In the genomic region with DNA sequence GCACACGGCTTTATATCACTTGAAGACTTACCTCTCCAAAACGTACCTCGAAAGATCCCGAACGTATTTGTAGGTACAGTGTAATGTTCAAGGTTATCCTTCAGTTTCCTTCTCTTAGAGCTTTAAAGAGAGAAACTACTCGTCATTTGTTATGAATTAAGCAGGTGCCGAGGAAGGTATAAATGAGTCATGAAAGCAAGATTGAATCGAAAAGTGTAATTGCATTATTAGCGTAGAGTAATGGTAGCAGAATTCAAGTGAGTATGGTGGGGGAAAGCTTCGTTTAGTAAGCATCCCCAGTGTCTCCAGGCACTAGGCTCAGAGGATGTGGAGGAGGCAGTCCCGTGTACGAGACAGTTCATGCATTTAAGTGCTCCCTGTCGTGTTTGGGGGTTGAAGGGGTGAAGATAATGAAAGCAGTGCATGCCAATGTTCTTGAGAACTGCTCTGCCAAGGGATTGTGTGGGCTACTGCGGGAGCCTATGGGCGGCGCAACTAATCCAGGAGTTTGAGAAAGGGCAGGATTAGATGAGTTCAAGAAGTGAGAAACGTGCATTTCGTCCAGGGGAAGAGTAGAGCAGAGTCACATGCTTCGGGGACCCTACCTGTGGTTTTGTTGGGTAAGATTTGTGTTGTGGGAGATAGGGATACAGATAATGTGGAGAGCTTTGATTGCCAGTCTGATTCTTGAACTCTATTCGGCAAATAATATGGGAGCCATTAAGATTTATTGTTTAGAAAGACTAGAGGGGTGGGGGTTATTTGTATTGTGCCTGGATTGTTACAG, we compare ENCODE assay signal across 9 cellular contexts. TPM values are rescaled to one million over a fixed set of nuclear protein-coding genes. Genes with fewer than 3 reads are reported as not detected.
DNase-seq lines count a peak whose midpoint lies in the region; ATAC-seq and TF ChIP-seq lines count a peak whose summit lies in the region.
"Had no signal": no experiment of that assay in that cellular context is flagged by ENCODE, and none has a peak within 500 bp of the region (broad histone marks: within the 10 kb centered on the region; RNA-seq: fewer than 3 reads in every experiment).

No MANE protein-coding gene starts in this region.

- no peaks in the 10 kb centered on the region for H3K9me3 ChIP-seq in adrenal gland (replicated peaks in 1 of 3)
- H3K9me3 ChIP-seq in left lung: no peaks in the 10 kb centered on the region
- H3K9me3 ChIP-seq in transverse colon: no peaks in the 10 kb centered on the region

- H3K27me3 Mint-ChIP-seq in activated T-cell treated with anti-CD3 and anti-CD28 coated beads, Interleukin-2, amount 50 U/mL, for 24 hours: no peaks in the 10 kb centered on the region

- 6 to 11% (median 8%) methylated on average over 20 of the region's 20 CpGs for WGBS in adrenal gland, 4 donors
- WGBS in transverse colon (ENCODE audit: low coverage in 1 of 2), 2 donors: 4% methylated on average over 13 to 20 of the region's 20 CpGs

- H3K27me3 ChIP-seq in adrenal gland (no peaks in the 10 kb centered on the region), left lung (no peaks in the 10 kb centered on the region), transverse colon (no peaks in the 10 kb centered on the region)

- in situ Hi-C loops in transverse colon (cut with MboI; ENCODE audit: low pct_ligation_motif_present in 1 of 4, low pct_unique_long_range_greater_than_20kb in 1 of 4, low sequenced_read_pairs in 3 of 4): no loop called here

- H3K36me3 Mint-ChIP-seq in activated T-cell treated with anti-CD3 and anti-CD28 coated beads, Interleukin-2, amount 50 U/mL, for 24 hours (ENCODE audit: low read depth): peaks cover 36% of the 10 kb centered on the region

- H3K27ac Mint-ChIP-seq in activated T-cell treated with anti-CD3 and anti-CD28 coated beads, Interleukin-2, amount 50 U/mL, for 24 hours: no peak overlapping the region

- peaks cover 26% of the 10 kb centered on the region for H3K4me1 Mint-ChIP-seq in activated T-cell treated with anti-CD3 and anti-CD28 coated beads, Interleukin-2, amount 50 U/mL, for 24 hours (ENCODE audit: low read depth)

- intact Hi-C loops in adrenal gland (cut with DNase I) (loop anchor here in 1 of 2 donors (5.0 kb wide), 1 partner anchor 61 kb away; a partner anchor contains a TSS), left lung (cut with DNase I) (no loop called here), transverse colon (cut with DNase I; ENCODE audit: low total_unique reads) (no loop called here)

- ATAC-seq in left lung (peak; percentile 3), GM18498 (IDR thresholded peaks at IDR 0.05; ENCODE audit: unreplicated experiment) (no peak)

- peak; percentile 47 for DNase-seq in activated T-cell treated with anti-CD3 and anti-CD28 coated beads, Interleukin-2, amount 50 U/mL, for 24 hours
- DNase-seq in activated T-cell treated with anti-CD3 and anti-CD28 coated beads, Interleukin-2, amount 50 U/mL, for 1 hour: no peak
- DNase-seq in Kasumi-1 (lab: John Stamatoyannopoulos, UW) (peak; percentile 32 to 34), adrenal gland (no peak), left lung (no peak), transverse colon (no peak), amygdala (lab: John Stamatoyannopoulos, UW) (no peak)

- no peak for TF ChIP-seq EP300 in transverse colon (IDR thresholded peaks at IDR 0.05; ENCODE audit: low read depth)

- H3K4me3 Mint-ChIP-seq in activated T-cell treated with anti-CD3 and anti-CD28 coated beads, Interleukin-2, amount 50 U/mL, for 24 hours: no peak overlapping the region
- H3K4me3 Mint-ChIP-seq: brain had no signal

- H3K36me3 ChIP-seq in adrenal gland (replicated peaks in 1 of 2) (peaks cover 0 to 14% of the 10 kb centered on the region in 2 donors), left lung (peaks cover 0 to 15% of the 10 kb centered on the region in 2 donors), transverse colon (peaks cover 0 to 9% (median 3%) of the 10 kb centered on the region in 4 donors)

- no peak for TF ChIP-seq CTCF in adrenal gland (IDR thresholded peaks at IDR 0.05)
- no peak for TF ChIP-seq CTCF in left lung (IDR thresholded peaks at IDR 0.05)
- TF ChIP-seq CTCF in transverse colon (IDR thresholded peaks at IDR 0.05): no peak

- H3K9me3 Mint-ChIP-seq in activated T-cell treated with anti-CD3 and anti-CD28 coated beads, Interleukin-2, amount 50 U/mL, for 24 hours: no peaks in the 10 kb centered on the region
- H3K9me3 Mint-ChIP-seq: brain had no signal

- H3K4me1 ChIP-seq in adrenal gland (replicated peaks in 1 of 2) (peaks cover 11 to 24% of the 10 kb centered on the region in 2 donors), left lung (peaks cover 12 to 34% of the 10 kb centered on the region in 2 donors), transverse colon (peaks cover 8 to 25% (median 16%) of the 10 kb centered on the region in 4 donors)

- H3K4me3 ChIP-seq in adrenal gland (peak overlapping the region; percentile 26 to 99 (median 80)), left lung (peak overlapping the region; percentile 91 to 96), transverse colon (peak overlapping the region; percentile 70 to 83 (median 81))

- no peak for TF ChIP-seq POLR2A in adrenal gland (IDR thresholded peaks at IDR 0.05)
- TF ChIP-seq POLR2A in transverse colon (IDR thresholded peaks at IDR 0.05): no peak

- peak overlapping the region in 2 of 5 donors; percentile 92 to 95 for H3K27ac ChIP-seq in adrenal gland
- H3K27ac ChIP-seq in left lung: no peak overlapping the region
- H3K27ac ChIP-seq in transverse colon: peak overlapping the region in 3 of 4 donors; percentile 88 to 91 (median 88)

RNA-seq across cellular contexts. Expression of a gene that starts 0.9 kb away (rescaled TPM):
- total RNA-seq in adrenal gland: 10 to 100 TPM; 10.7 to 30.3 (median 20.6) TPM
- 10 to 100 TPM in 1 of 3 donors, 1 to 10 TPM in 2; 4.2 to 21.6 (median 6.8) TPM for polyA plus RNA-seq in adrenal gland
- total RNA-seq in left lung: 10 to 100 TPM; 20.2 to 25.3 TPM
- 10 to 100 TPM in 3 of 4 donors, 1 to 10 TPM in 1; 6.0 to 24.1 (median 14.8) TPM for total RNA-seq in transverse colon

RNA-seq across cellular contexts. Expression of a gene that starts 41.2 kb away (rescaled TPM):
- total RNA-seq in adrenal gland: 10 to 100 TPM; 19.1 to 56.5 (median 35.9) TPM
- polyA plus RNA-seq in adrenal gland: 10 to 100 TPM in 2 of 3 donors, 1 to 10 TPM in 1; 8.9 to 34.3 (median 29.9) TPM
- 10 to 100 TPM; 26.8 to 28.7 TPM for total RNA-seq in left lung
- 10 to 100 TPM; 11.1 to 23.0 (median 17.1) TPM for total RNA-seq in transverse colon

Comparison
In these comparisons a context has a peak if more than half of its experiments do, and no peak if none do; other contexts are left out.
1. DNase-seq: peak in activated T-cell treated with anti-CD3 and anti-CD28 coated beads, Interleukin-2, amount 50 U/mL, for 24 hours (single experiment) and Kasumi-1 (2 of 2); none in activated T-cell treated with anti-CD3 and anti-CD28 coated beads, Interleukin-2, amount 50 U/mL, for 1 hour (single experiment), adrenal gland (0 of 7), left lung (0 of 2), transverse colon (single experiment) and amygdala (0 of 56).
2. H3K27ac ChIP-seq: peak in transverse colon (3 of 4); none in left lung (0 of 2).
3. Peak in every context shown above with its lines, with median percentiles within 50 percentile points of each other: H3K4me3 ChIP-seq.